Comparison of ENCODE assay signal across 8 cellular contexts in genomic region chr21:39182484-39183271, GRCh38. TPM values are rescaled to one million over a fixed set of nuclear protein-coding genes. Genes with fewer than 3 reads are reported as not detected.
DNase-seq lines count a peak whose midpoint lies in the region; ATAC-seq, FAIRE-seq and TF ChIP-seq lines count a peak whose summit lies in the region.

No MANE protein-coding gene starts in this region.

- peaks cover 33% of the 10 kb centered on the region for H3K79me2 ChIP-seq in endothelial cell of umbilical vein (ENCODE audit: control insufficient read depth, insufficient read depth, low read length)

- dilution Hi-C loops in endothelial cell of umbilical vein (cut with MboI; ENCODE audit: extremely low pct_ligation_motif_present, low sequenced_read_pairs) = no loop called here

- H3K4me1 ChIP-seq in endothelial cell of umbilical vein (ENCODE audit: control insufficient read depth, extremely low read depth, insufficient read depth, low read length) = peaks cover 18% of the 10 kb centered on the region

- TF ChIP-seq POLR2A in endothelial cell of umbilical vein (IDR thresholded peaks at IDR 0.05; ENCODE audit: low read depth, low read length) = no peak

- DNase-seq in GM12865 (ENCODE audit: low read depth) (no peak), HFFc6 (peak; percentile 20), SK-N-MC (ENCODE audit: low read depth, low spot score) (no peak), endothelial cell of umbilical vein (ENCODE audit: low read depth, low spot score) (peak; percentile 45), naive B cell (no peak)

- H3K36me3 Mint-ChIP-seq in HFFc6 (ENCODE audit: low read depth) = peaks cover 29% of the 10 kb centered on the region
- peaks cover 0 to 9% of the 10 kb centered on the region in 2 donors for H3K36me3 Mint-ChIP-seq in naive B cell

- POLR2A ChIA-PET in endothelial cell of umbilical vein (lab: Charles Lee) = interaction anchor here (0.8 to 1.1 kb wide), 3 partner anchors 15 to 379 kb away, joined by 4 read pairs; no protein-coding TSS in a partner anchor

- H3K9me3 ChIP-seq in SK-N-MC (ENCODE audit: low read depth, low read length) = no peaks in the 10 kb centered on the region
- no peaks in the 10 kb centered on the region for H3K9me3 ChIP-seq in endothelial cell of umbilical vein (replicated peaks; ENCODE audit: control insufficient read depth, insufficient read depth, low read length)

- ATAC-seq in naive B cell (ENCODE audit: low read depth in 2 of 2) (peak; percentile 33 to 43), GM18502 (IDR thresholded peaks at IDR 0.05; ENCODE audit: poor library complexity, unreplicated experiment) (no peak), HG03457 (IDR thresholded peaks at IDR 0.05; ENCODE audit: unreplicated experiment) (no peak), GM21360 (IDR thresholded peaks at IDR 0.05; ENCODE audit: unreplicated experiment) (no peak)

- CTCF ChIA-PET in endothelial cell of umbilical vein (lab: Charles Lee) = interaction anchor here (0.8 to 1.9 kb wide), 4 partner anchors 9 to 205 kb away, joined by 4 to 7 read pairs (median 6); partner anchors contain the start of gene BRWD1

- intact Hi-C loops in endothelial cell of umbilical vein (cut with micrococcal nuclease) = loop anchor here (1.0 kb wide), 4 partner anchors 167 to 263 kb away; partner anchors contain the start of genes HMGN1 and LCA5L

- H3K4me3 Mint-ChIP-seq in HFFc6 = peak overlapping the region; percentile 98
- H3K4me3 Mint-ChIP-seq in naive B cell = peak overlapping the region; percentile 92 to 99 (median 97)

- H3K27ac ChIP-seq in SK-N-MC = no peak overlapping the region
- H3K27ac ChIP-seq in endothelial cell of umbilical vein (ENCODE audit: insufficient read depth, low read depth, low read length) = peak overlapping the region; percentile 70

- TF ChIP-seq CTCF in GM12865 (IDR thresholded peaks at IDR 0.05; ENCODE audit: insufficient read depth, low read depth, low read length, missing control alignments) (no peak), HFFc6 (IDR thresholded peaks at IDR 0.05) (no peak), endothelial cell of umbilical vein (IDR thresholded peaks at IDR 0.05; ENCODE audit: extremely low read depth in 1 of 2, insufficient read depth in 1 of 2, low read depth in 1 of 2, low read length in 2 of 2) (no peak)

- H3K27me3 Mint-ChIP-seq in HFFc6 (ENCODE audit: insufficient read depth) (peaks cover 3% of the 10 kb centered on the region; the same call in 1 of the 2 replicates), naive B cell (no peaks in the 10 kb centered on the region)

- peak overlapping the region; percentile 23 for H2AFZ ChIP-seq in endothelial cell of umbilical vein (ENCODE audit: low read depth, low read length)

- peak overlapping the region; percentile 94 for H3K4me2 ChIP-seq in endothelial cell of umbilical vein (ENCODE audit: insufficient read depth, low read length)

- H3K36me3 ChIP-seq in SK-N-MC (ENCODE audit: insufficient read depth, low read length) = peaks cover 28% of the 10 kb centered on the region
- H3K36me3 ChIP-seq in endothelial cell of umbilical vein (ENCODE audit: control insufficient read depth in 2 of 2, extremely low read depth in 1 of 2, insufficient read depth in 2 of 2, low read length in 2 of 2) = peaks cover 0 to 2% of the 10 kb centered on the region in 2 experiments

- H3K4me3 ChIP-seq in GM12865 (ENCODE audit: low read depth, low read length) (peak overlapping the region; percentile 99), SK-N-MC (peak overlapping the region; percentile 95), endothelial cell of umbilical vein (replicated peaks in 1 of 3; ENCODE audit: insufficient read depth in 1 of 3, low read depth in 1 of 3, low read length in 3 of 3) (peak overlapping the region; percentile 49 to 79 (median 75))

- no peaks in the 10 kb centered on the region for H4K20me1 ChIP-seq in endothelial cell of umbilical vein (replicated peaks; ENCODE audit: control insufficient read depth, extremely low read depth, insufficient read depth, low read length)

- BruUV-seq in endothelial cell of umbilical vein (replicated peaks; lab: Mats Ljungman, UMichigan) = no TSS peak

- no peak for FAIRE-seq in endothelial cell of umbilical vein (lab: Jason Lieb, UNC)

- H3K9me1 ChIP-seq in endothelial cell of umbilical vein (replicated peaks; ENCODE audit: control insufficient read depth, extremely low read depth, insufficient read depth, low read length) = no peaks in the 10 kb centered on the region

- H3K9me3 Mint-ChIP-seq in HFFc6 (no peaks in the 10 kb centered on the region), naive B cell (no peaks in the 10 kb centered on the region)

- H3K9ac ChIP-seq in SK-N-MC (ENCODE audit: insufficient read length) = peak overlapping the region; percentile 91
- H3K9ac ChIP-seq in endothelial cell of umbilical vein (replicated peaks; ENCODE audit: extremely low read depth, insufficient read depth, low read length) = peak overlapping the region; percentile 89

- H3K27me3 ChIP-seq in endothelial cell of umbilical vein (ENCODE audit: control insufficient read depth in 2 of 2, insufficient read depth in 2 of 2, low read length in 2 of 2) = no peaks in the 10 kb centered on the region

- peak overlapping the region; percentile 98 for H3K27ac Mint-ChIP-seq in HFFc6
- H3K27ac Mint-ChIP-seq in naive B cell = peak overlapping the region; percentile 91 to 98 (median 95)

- peaks cover 54% of the 10 kb centered on the region for H3K4me1 Mint-ChIP-seq in HFFc6 (ENCODE audit: low read depth)
- H3K4me1 Mint-ChIP-seq in naive B cell = peaks cover 16 to 30% (median 29%) of the 10 kb centered on the region in 3 donors

TF ChIP-seq in endothelial cell of umbilical vein, 7 proteins besides CTCF, POLR2A, EP300 and RAD21:
- no peak for TF ChIP-seq JUN (IDR thresholded peaks at IDR 0.05; ENCODE audit: borderline replicate concordance, insufficient read depth, insufficient read length, low read depth)
- TF ChIP-seq FOS (IDR thresholded peaks at IDR 0.05; ENCODE audit: borderline replicate concordance, insufficient read depth, low read length) = no peak
- no peak for TF ChIP-seq MYC (IDR thresholded peaks at IDR 0.05; ENCODE audit: low read depth, low read length)
- no peak for TF ChIP-seq POLR2AphosphoS5 (IDR thresholded peaks at IDR 0.05; ENCODE audit: insufficient read depth, low read depth, low read length)
- no peak for TF ChIP-seq MAX (IDR thresholded peaks at IDR 0.05; ENCODE audit: insufficient read depth, insufficient read length)
- no peak for TF ChIP-seq EZH2 (IDR thresholded peaks at IDR 0.05; ENCODE audit: borderline replicate concordance, low read depth, low read length, severe bottlenecking)
TF ChIP-seq in endothelial cell of umbilical vein: peak in this region for 0.

RNA-seq across cellular contexts. Expression of gene PSMG1, which starts 0.6 kb away (rescaled TPM):
- 10 to 100 TPM; 60.8 to 81.9 (median 74.4) TPM for total RNA-seq in HFFc6 (2021; fragmentation: NEBNext Ultra II Directional; extraction: Animal tissue kit (Norgen Biotek cat#: 25700))
- total RNA-seq in endothelial cell of umbilical vein = 66.3 and 75.9 TPM in 2 replicates
- polyA plus RNA-seq in endothelial cell of umbilical vein (34.9 and 43.2 TPM in 2 replicates), naive B cell (ENCODE audit: low read depth in 6 of 6) (10 to 100 TPM; 16.0 to 32.8 (median 27.2) TPM)
- polyA plus RNA-seq in endothelial cell of umbilical vein (2011; cell fraction: cytosol; rRNA removed) = 63.4 and 68.1 TPM in 2 replicates
- polyA plus RNA-seq in endothelial cell of umbilical vein (2011; cell fraction: nucleus; rRNA removed) = 36.9 and 43.7 TPM in 2 replicates
- 67.4 and 113 TPM in 2 replicates for polyA plus RNA-seq in endothelial cell of umbilical vein (2012)
- 14.5 and 21.4 TPM in 2 replicates for polyA minus RNA-seq in endothelial cell of umbilical vein
- polyA minus RNA-seq in endothelial cell of umbilical vein (2011; cell fraction: cytosol; rRNA and poly(A)+ RNA removed) = 39.4 TPM
- 18.5 TPM in 2 replicates for polyA minus RNA-seq in endothelial cell of umbilical vein (2011; cell fraction: nucleus; rRNA and poly(A)+ RNA removed)

Comparison
In these comparisons a context has a peak if more than half of its experiments do, and no peak if none do; other contexts are left out.
1. DNase-seq: peak in HFFc6 (single experiment) and endothelial cell of umbilical vein (single experiment); none in GM12865 (single experiment), SK-N-MC (single experiment) and naive B cell (single experiment).
2. ATAC-seq: peak in naive B cell (2 of 2); none in GM18502 (single experiment), HG03457 (single experiment) and GM21360 (single experiment).
3. Peak in every context shown above with its lines, with median percentiles within 50 percentile points of each other: H3K4me3 ChIP-seq.